In the genomic region with DNA sequence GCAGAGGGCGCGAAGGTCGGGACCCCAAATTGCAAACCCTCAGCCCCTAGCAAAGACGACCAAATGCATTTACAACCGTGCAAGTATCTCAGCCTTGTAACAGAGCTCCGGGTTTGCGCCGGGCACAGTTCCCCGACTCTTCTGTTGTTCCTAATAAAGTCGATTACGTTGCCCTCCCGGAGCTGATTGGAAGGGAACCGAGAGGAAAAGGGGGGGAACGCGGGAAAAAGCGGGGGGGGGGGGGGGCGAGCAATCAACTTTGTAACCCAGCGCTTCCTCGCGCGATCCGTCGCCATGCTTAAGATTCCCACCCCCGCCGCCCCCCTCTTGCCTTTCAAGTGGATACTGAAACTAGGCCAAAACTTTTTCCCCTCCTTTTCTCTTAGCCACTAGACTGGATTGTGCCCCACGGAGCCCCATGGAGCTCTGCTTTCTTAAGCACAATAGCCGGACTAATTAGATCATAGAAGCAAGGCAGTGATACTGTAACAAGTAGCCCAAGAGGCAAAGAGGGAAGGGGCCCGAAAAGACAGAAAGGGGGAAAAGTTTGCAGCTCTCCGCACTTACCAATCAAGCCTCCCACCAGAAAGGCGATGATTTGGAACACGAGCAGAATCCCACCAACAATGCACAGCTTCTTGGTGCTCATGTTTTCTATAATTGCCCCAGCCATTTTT, we compare ENCODE assay signal across 1 cellular context.
TF ChIP-seq lines count a peak whose summit lies in the region.

No MANE protein-coding gene starts in this region.

TF ChIP-seq in H1, 55 proteins besides CTCF, POLR2A, EP300 and RAD21 (continued from another document):
- TF ChIP-seq ATF2 (IDR thresholded peaks at IDR 0.05; ENCODE audit: low read length), result no peak
- TF ChIP-seq SP2 (IDR thresholded peaks at IDR 0.05; ENCODE audit: low read length), result no peak
- TF ChIP-seq CBX5 (IDR thresholded peaks at IDR 0.05; ENCODE audit: low read depth, low read length), result no peak
- TF ChIP-seq NANOG (IDR thresholded peaks at IDR 0.05; ENCODE audit: insufficient read depth, low read depth, low read length, poor library complexity, severe bottlenecking), result no peak
- no peak for TF ChIP-seq KDM4A (IDR thresholded peaks at IDR 0.05; ENCODE audit: low read depth, low read length, severe bottlenecking)
- TF ChIP-seq RFX5 (IDR thresholded peaks at IDR 0.05; ENCODE audit: borderline replicate concordance, low read depth, low read length), result no peak
- TF ChIP-seq TBP (IDR thresholded peaks at IDR 0.05; ENCODE audit: low read depth, low read length), result no peak
- TF ChIP-seq RBBP5 (IDR thresholded peaks at IDR 0.05; ENCODE audit: borderline replicate concordance, low read depth, low read length), result no peak; the same call in 1 of the 2 replicates
